ENCODE assay signal across 13 cellular contexts in the genomic region with DNA sequence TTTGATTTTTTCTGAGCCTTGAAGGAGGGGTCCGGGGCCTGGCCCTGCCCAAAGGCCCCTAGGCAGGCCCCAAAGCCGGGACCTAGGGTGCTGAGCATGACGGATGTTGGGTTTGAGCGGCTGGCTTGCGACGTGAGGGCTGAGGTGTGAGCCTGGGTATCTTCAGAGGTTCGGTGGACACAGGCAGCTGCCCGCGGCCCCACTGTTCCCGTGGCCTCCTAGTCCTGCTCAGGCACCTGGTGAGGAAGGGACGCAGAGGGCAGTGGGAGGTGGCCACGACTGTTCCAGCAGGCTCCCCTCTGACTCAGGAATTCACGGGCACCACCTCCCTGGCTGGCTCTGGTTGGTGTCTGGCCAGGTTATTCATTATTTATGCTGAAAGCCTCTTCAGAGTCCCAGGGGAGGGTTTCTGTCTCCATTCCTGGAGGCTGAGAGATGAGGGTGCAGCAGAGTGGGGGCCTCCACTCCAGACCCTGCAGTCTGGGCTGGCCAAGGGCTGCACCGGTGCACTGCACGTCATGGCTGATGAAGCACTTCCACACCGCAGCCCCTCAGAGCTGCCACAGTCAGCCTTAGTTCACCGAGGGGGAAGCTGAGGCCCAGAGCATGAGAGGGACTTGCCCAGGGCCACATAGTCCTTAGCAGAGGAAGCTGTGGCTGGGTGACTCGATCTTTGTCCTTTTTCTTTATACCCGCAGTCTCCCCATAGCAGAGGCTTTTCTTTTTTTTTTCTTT. TPM values are rescaled to one million over a fixed set of nuclear protein-coding genes. Genes with fewer than 3 reads are reported as not detected.
A peak's percentile ranks its signal among the peaks of the same experiment; 100 is the strongest.
DNase-seq lines count a peak whose midpoint lies in the region; ATAC-seq and TF ChIP-seq lines count a peak whose summit lies in the region.
"Had no signal": no experiment of that assay in that cellular context is flagged by ENCODE, and none has a peak within 500 bp of the region (broad histone marks: within the 10 kb centered on the region; RNA-seq: fewer than 3 reads in every experiment).

No MANE protein-coding gene starts in this region.

- no peak overlapping the region for H3K4me3 ChIP-seq in body of pancreas
- no peak overlapping the region for H3K4me3 ChIP-seq in stomach
- H3K4me3 ChIP-seq: prostate gland, uterus had no signal

- peak overlapping the region; percentile 15 to 77 (median 58) for H3K27ac Mint-ChIP-seq in nephron
- H3K27ac Mint-ChIP-seq: T-helper 17 cell had no signal

- ATAC-seq in body of pancreas, result peak; percentile 22
- ATAC-seq: T-helper 17 cell had no signal

- WGBS in body of pancreas, 2 donors, result 70 to 90% methylated on average over 7 to 19 of the region's 19 CpGs
- WGBS in stomach, 5 donors, result 75 to 88% (median 78%) methylated on average over 13 to 19 of the region's 19 CpGs

- no peaks in the 10 kb centered on the region for H3K4me1 Mint-ChIP-seq in nephron

- TF ChIP-seq POLR2A in body of pancreas (IDR thresholded peaks at IDR 0.05) (no peak), stomach (IDR thresholded peaks at IDR 0.05) (no peak)

- TF ChIP-seq EP300 in Ishikawa (IDR thresholded peaks at IDR 0.05; ENCODE audit: borderline replicate concordance) (peak; percentile 72; the same call in 1 of the 2 replicates), stomach (IDR thresholded peaks at IDR 0.05) (no peak)

- no peaks in the 10 kb centered on the region for H3K27me3 Mint-ChIP-seq in nephron (ENCODE audit: low read depth)
- H3K27me3 Mint-ChIP-seq: T-helper 17 cell had no signal

- TF ChIP-seq RAD21 in Ishikawa (IDR thresholded peaks at IDR 0.05; ENCODE audit: low read depth), result no peak

- H3K4me1 ChIP-seq in body of pancreas (no peaks in the 10 kb centered on the region), stomach (peaks cover 0 to 15% (median 6%) of the 10 kb centered on the region in 4 donors)
- H3K4me1 ChIP-seq: prostate gland, uterus had no signal

- H3K27me3 ChIP-seq in body of pancreas, result no peaks in the 10 kb centered on the region
- no peaks in the 10 kb centered on the region for H3K27me3 ChIP-seq in stomach
- H3K27me3 ChIP-seq: uterus had no signal

- no peaks in the 10 kb centered on the region for H3K9me3 Mint-ChIP-seq in nephron

- H3K36me3 Mint-ChIP-seq in nephron (ENCODE audit: low read depth), result no peaks in the 10 kb centered on the region

- TF ChIP-seq CTCF in body of pancreas (IDR thresholded peaks at IDR 0.05), result no peak
- TF ChIP-seq CTCF in nephron (IDR thresholded peaks at IDR 0.05; ENCODE audit: unreplicated experiment in 3 of 3), result no peak
- no peak for TF ChIP-seq CTCF in stomach (IDR thresholded peaks at IDR 0.05)

- no peak overlapping the region for H3K4me3 Mint-ChIP-seq in nephron
- H3K4me3 Mint-ChIP-seq: T-helper 17 cell had no signal

- peak overlapping the region in 2 of 4 donors; percentile 34 to 35 for H3K27ac ChIP-seq in body of pancreas
- H3K27ac ChIP-seq in stomach, result peak overlapping the region in 1 of 5 donors; percentile 18
- H3K27ac ChIP-seq: prostate gland, uterus had no signal

- H3K36me3 ChIP-seq in body of pancreas (replicated peaks in 1 of 2; ENCODE audit: insufficient read depth in 1 of 2, low read depth in 2 of 2) (no peaks in the 10 kb centered on the region), stomach (peaks cover 0 to 16% (median 11%) of the 10 kb centered on the region in 4 donors)
- H3K36me3 ChIP-seq: prostate gland, uterus had no signal

- intact Hi-C loops in body of pancreas (cut with DNase I) (no loop called here), stomach (cut with DNase I; ENCODE audit: low total_unique reads) (no loop called here)

- H3K9me3 ChIP-seq in body of pancreas, result no peaks in the 10 kb centered on the region
- no peaks in the 10 kb centered on the region for H3K9me3 ChIP-seq in stomach
- H3K9me3 ChIP-seq: prostate gland, uterus had no signal

- DNase-seq in Caki2 (ENCODE audit: low read depth) (peak; percentile 34), body of pancreas (peak in 3 of 4 donors; percentile 11 to 34 (median 16)), inferior parietal cortex (ENCODE audit: extremely low spot score) (no peak), stomach (no peak), HuH-7.5 (ENCODE audit: low spot score) (no peak)
- no peak for DNase-seq in stimulated activated CD4-positive, alpha-beta T cell treated with anti-CD3 and anti-CD28 coated beads, Interleukin-12 subunit alpha, Interleukin-12 subunit beta, amount 100 ng/mL, for 4 hours
- DNase-seq: NCI-H1436 had no signal

- in situ Hi-C loops in Caki2 (cut with HindIII; ENCODE audit: low pct_unique_long_range_greater_than_20kb, low sequenced_read_pairs), result no loop called here

TF ChIP-seq in Ishikawa, 13 proteins besides CTCF, POLR2A, EP300 and RAD21:
- TF ChIP-seq CREB1 (IDR thresholded peaks at IDR 0.05; ENCODE audit: low read depth) (no peak), TEAD4 (IDR thresholded peaks at IDR 0.05) (peak; percentile 92), NFIC (IDR thresholded peaks at IDR 0.05) (peak; percentile 78), FOXM1 (IDR thresholded peaks at IDR 0.05; ENCODE audit: borderline replicate concordance, low read depth) (no peak), TCF12 (IDR thresholded peaks at IDR 0.05; ENCODE audit: low read depth) (peak; percentile 82), ZBTB7A (IDR thresholded peaks at IDR 0.05; ENCODE audit: low read depth) (0 out of 2 replicates have a peak, but pooled peaks have one; percentile 0), TAF1 (IDR thresholded peaks at IDR 0.05; ENCODE audit: low read depth) (no peak; the same call in 1 of the 2 replicates), USF1 (IDR thresholded peaks at IDR 0.05) (no peak), YY1 (IDR thresholded peaks at IDR 0.05; ENCODE audit: low read depth) (no peak), CEBPB (IDR thresholded peaks at IDR 0.05) (no peak), EGR1 (IDR thresholded peaks at IDR 0.05) (no peak)
- TF ChIP-seq, protein P1, sequence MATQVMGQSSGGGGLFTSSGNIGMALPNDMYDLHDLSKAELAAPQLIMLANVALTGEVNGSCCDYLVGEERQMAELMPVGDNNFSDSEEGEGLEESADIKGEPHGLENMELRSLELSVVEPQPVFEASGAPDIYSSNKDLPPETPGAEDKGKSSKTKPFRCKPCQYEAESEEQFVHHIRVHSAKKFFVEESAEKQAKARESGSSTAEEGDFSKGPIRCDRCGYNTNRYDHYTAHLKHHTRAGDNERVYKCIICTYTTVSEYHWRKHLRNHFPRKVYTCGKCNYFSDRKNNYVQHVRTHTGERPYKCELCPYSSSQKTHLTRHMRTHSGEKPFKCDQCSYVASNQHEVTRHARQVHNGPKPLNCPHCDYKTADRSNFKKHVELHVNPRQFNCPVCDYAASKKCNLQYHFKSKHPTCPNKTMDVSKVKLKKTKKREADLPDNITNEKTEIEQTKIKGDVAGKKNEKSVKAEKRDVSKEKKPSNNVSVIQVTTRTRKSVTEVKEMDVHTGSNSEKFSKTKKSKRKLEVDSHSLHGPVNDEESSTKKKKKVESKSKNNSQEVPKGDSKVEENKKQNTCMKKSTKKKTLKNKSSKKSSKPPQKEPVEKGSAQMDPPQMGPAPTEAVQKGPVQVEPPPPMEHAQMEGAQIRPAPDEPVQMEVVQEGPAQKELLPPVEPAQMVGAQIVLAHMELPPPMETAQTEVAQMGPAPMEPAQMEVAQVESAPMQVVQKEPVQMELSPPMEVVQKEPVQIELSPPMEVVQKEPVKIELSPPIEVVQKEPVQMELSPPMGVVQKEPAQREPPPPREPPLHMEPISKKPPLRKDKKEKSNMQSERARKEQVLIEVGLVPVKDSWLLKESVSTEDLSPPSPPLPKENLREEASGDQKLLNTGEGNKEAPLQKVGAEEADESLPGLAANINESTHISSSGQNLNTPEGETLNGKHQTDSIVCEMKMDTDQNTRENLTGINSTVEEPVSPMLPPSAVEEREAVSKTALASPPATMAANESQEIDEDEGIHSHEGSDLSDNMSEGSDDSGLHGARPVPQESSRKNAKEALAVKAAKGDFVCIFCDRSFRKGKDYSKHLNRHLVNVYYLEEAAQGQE (IDR thresholded peaks at IDR 0.05; ENCODE audit: low read depth), result no peak
- TF ChIP-seq, protein P2, sequence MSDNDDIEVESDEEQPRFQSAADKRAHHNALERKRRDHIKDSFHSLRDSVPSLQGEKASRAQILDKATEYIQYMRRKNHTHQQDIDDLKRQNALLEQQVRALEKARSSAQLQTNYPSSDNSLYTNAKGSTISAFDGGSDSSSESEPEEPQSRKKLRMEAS (IDR thresholded peaks at IDR 0.05), result peak; percentile 56
TF ChIP-seq in Ishikawa: peak in this region for 5.

RNA-seq across cellular contexts. Expression of gene MSANTD1, which starts 2.2 kb away (rescaled TPM):
- not detected in 2 replicates for total RNA-seq in Caki2 (2014; rRNA removed; shearing (Covaris generic); ENCODE audit: low replicate concordance)
- total RNA-seq in body of pancreas, result 1 to 10 TPM; 2.6 to 3.6 TPM
- total RNA-seq in stomach, result 1 to 10 TPM in 4 of 5 donors, not detected in 1; 1.7 to 5.8 (median 4.1) TPM
- polyA plus RNA-seq in stomach, result 1 to 10 TPM in 1 of 3 donors, under 1 TPM in 1, not detected in 1; 0.31 to 1.1 TPM
- polyA plus RNA-seq: keratinocyte had no signal

RNA-seq across cellular contexts. Expression of gene RGS12, which starts 41.7 kb away (rescaled TPM):
- total RNA-seq in Caki2 (2014; rRNA removed; shearing (Covaris generic); ENCODE audit: low replicate concordance), result 13.1 and 27.0 TPM in 2 replicates
- total RNA-seq in body of pancreas (10 to 100 TPM in 1 of 2 donors, 1 to 10 TPM in 1; 9.1 to 12.5 TPM), stomach (10 to 100 TPM in 2 of 5 donors, 1 to 10 TPM in 3; 3.5 to 51.8 (median 9.0) TPM)
- polyA plus RNA-seq in stomach, result 10 to 100 TPM; 18.9 to 35.2 (median 20.5) TPM

Comparison
In these comparisons a context has a peak if more than half of its experiments do, and no peak if none do; other contexts are left out.
1. DNase-seq: peak in Caki2 (single experiment) and body of pancreas (3 of 4); none in stimulated activated CD4-positive, alpha-beta T cell treated with anti-CD3 and anti-CD28 coated beads, Interleukin-12 subunit alpha, Interleukin-12 subunit beta, amount 100 ng/mL, for 4 hours (single experiment), inferior parietal cortex (single experiment), stomach (single experiment) and HuH-7.5 (single experiment).